Comparison of ENCODE assay signal across 15 cellular contexts in the genomic region with DNA sequence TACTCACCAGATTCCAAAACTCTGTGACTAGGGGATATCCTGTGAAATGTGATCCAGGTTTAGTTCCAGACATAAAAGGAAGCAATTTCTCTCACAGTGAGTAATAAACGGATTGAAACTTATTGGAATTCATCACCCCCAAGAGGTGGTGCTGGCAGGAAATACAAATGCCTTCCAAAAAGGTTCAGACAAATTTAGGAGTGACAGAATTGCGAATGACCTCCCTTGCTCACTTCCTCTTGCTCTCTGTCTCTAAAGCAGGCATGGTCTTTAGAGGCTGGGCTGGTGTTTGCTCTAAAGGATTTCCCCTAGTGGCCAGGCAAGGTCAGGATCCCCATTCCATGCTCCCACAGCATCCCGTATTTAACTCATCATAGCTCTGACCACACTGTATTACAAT.
DNase-seq lines count a peak whose midpoint lies in the region; ATAC-seq, FAIRE-seq and TF ChIP-seq lines count a peak whose summit lies in the region.
"Had no signal": no experiment of that assay in that cellular context is flagged by ENCODE, and none has a peak within 500 bp of the region (broad histone marks: within the 10 kb centered on the region; RNA-seq: fewer than 3 reads in every experiment).

No MANE protein-coding gene starts in this region.

- peaks cover 5% of the 10 kb centered on the region for H3K27me3 Mint-ChIP-seq in astrocyte (ENCODE audit: low read depth, unreplicated experiment)

- H3K9ac ChIP-seq in astrocyte (ENCODE audit: low read length): no peak overlapping the region

- no peaks in the 10 kb centered on the region for H3K27me3 ChIP-seq in astrocyte (ENCODE audit: insufficient read depth, low read length)
- no peaks in the 10 kb centered on the region for H3K27me3 ChIP-seq in pancreas
- H3K27me3 ChIP-seq: breast epithelium had no signal

- FAIRE-seq in astrocyte (lab: Jason Lieb, UNC) (no peak), pancreas (lab: Jason Lieb, UNC) (no peak)
- FAIRE-seq: frontal cortex had no signal

- DNase-seq in AG09319 (ENCODE audit: extremely low read depth, low read depth) (no peak), HFF-Myc (ENCODE audit: extremely low read depth, low read depth) (peak; percentile 6), astrocyte (ENCODE audit: low read depth) (peak; percentile 57), iPS-NIHi7 (ENCODE audit: extremely low spot score) (peak; percentile 78), C1 segment of cervical spinal cord (lab: John Stamatoyannopoulos, UW) (no peak), pancreas (no peak), DMS79 (lab: John Stamatoyannopoulos, UW) (no peak)
- DNase-seq: COR-L47, NCI-H774 had no signal

- intact Hi-C loops in pancreas (cut with DNase I): no loop called here

- H3K9me3 Mint-ChIP-seq in astrocyte (ENCODE audit: unreplicated experiment): no peaks in the 10 kb centered on the region
- H3K9me3 Mint-ChIP-seq: memory B cell had no signal

- no peaks in the 10 kb centered on the region for H3K79me2 ChIP-seq in astrocyte (ENCODE audit: insufficient read depth, low read length)

- H3K36me3 Mint-ChIP-seq in astrocyte (ENCODE audit: low read depth, unreplicated experiment): no peaks in the 10 kb centered on the region
- H3K36me3 Mint-ChIP-seq: memory B cell had no signal

- H3K4me3 ChIP-seq in HFF-Myc (replicated peaks; ENCODE audit: low read depth, low read length) (no peak overlapping the region), astrocyte (ENCODE audit: insufficient read depth, low read depth, low read length) (no peak overlapping the region), pancreas (no peak overlapping the region)
- H3K4me3 ChIP-seq: breast epithelium had no signal

- H3K4me1 ChIP-seq in astrocyte (ENCODE audit: insufficient read depth, low read length): peaks cover 7% of the 10 kb centered on the region
- no peaks in the 10 kb centered on the region for H3K4me1 ChIP-seq in pancreas
- H3K4me1 ChIP-seq: breast epithelium had no signal

- no peaks in the 10 kb centered on the region for H3K36me3 ChIP-seq in astrocyte (ENCODE audit: insufficient read depth, low read length)
- H3K36me3 ChIP-seq in pancreas: no peaks in the 10 kb centered on the region
- H3K36me3 ChIP-seq: breast epithelium had no signal

- no peaks in the 10 kb centered on the region for H4K20me1 ChIP-seq in astrocyte (ENCODE audit: insufficient read depth, low read length)

- H3K27ac Mint-ChIP-seq in astrocyte (ENCODE audit: unreplicated experiment): no peak overlapping the region
- H3K27ac Mint-ChIP-seq: memory B cell; T-helper 2 cell treated with Interferon-gamma antibody and Interleukin-4, amounts not matched to agents 5 μg/mL and 100 μg/mL, for 36 hours had no signal

- 29% methylated on average over 3 of the region's 3 CpGs for whole genome bisulfite sequencing in pancreas, 2 donors

- ATAC-seq in HG02884 (IDR thresholded peaks at IDR 0.05; ENCODE audit: unreplicated experiment) (no peak), pancreas (no peak)
- ATAC-seq: sciatic nerve had no signal

- no peak overlapping the region for H3K4me3 Mint-ChIP-seq in astrocyte (ENCODE audit: unreplicated experiment)
- H3K4me3 Mint-ChIP-seq: memory B cell; T-helper 2 cell treated with Interferon-gamma antibody and Interleukin-4, amounts not matched to agents 5 μg/mL and 100 μg/mL, for 36 hours had no signal

- TF ChIP-seq CTCF in AG09319 (IDR thresholded peaks at IDR 0.05; ENCODE audit: low read depth, low read length) (peak; percentile 17), HFF-Myc (IDR thresholded peaks at IDR 0.05; ENCODE audit: low read depth, low read length, missing control alignments) (peak; percentile 35), astrocyte (IDR thresholded peaks at IDR 0.05; ENCODE audit: insufficient read depth, low read depth, low read length) (peak; percentile 52), pancreas (IDR thresholded peaks at IDR 0.05) (no peak)

- no peaks in the 10 kb centered on the region for H3K9me3 ChIP-seq in astrocyte (ENCODE audit: insufficient read depth, low read depth, low read length)
- no peaks in the 10 kb centered on the region for H3K9me3 ChIP-seq in pancreas
- H3K9me3 ChIP-seq: breast epithelium had no signal

- peak overlapping the region; percentile 49 for H3K4me2 ChIP-seq in astrocyte (ENCODE audit: low read length)

- H3K27ac ChIP-seq in astrocyte (ENCODE audit: low read depth, low read length) (no peak overlapping the region), pancreas (no peak overlapping the region)
- H3K27ac ChIP-seq: breast epithelium had no signal

- H3K4me1 Mint-ChIP-seq in astrocyte (ENCODE audit: low read depth, unreplicated experiment): peaks cover 13% of the 10 kb centered on the region
- H3K4me1 Mint-ChIP-seq: memory B cell had no signal

- H2AFZ ChIP-seq in astrocyte (ENCODE audit: low read depth, low read length): peak overlapping the region; percentile 32

Comparison
In these comparisons a context has a peak if more than half of its experiments do, and no peak if none do; other contexts are left out.
1. DNase-seq: peak in HFF-Myc (single experiment), astrocyte (single experiment) and iPS-NIHi7 (single experiment); none in AG09319 (single experiment), C1 segment of cervical spinal cord (0 of 14), pancreas (0 of 6) and DMS79 (single experiment).
2. CTCF ChIP-seq: peak in AG09319 (single experiment), HFF-Myc (single experiment) and astrocyte (single experiment); none in pancreas (0 of 4).